Comparison of ENCODE assay signal across 24 cellular contexts in the genomic region with DNA sequence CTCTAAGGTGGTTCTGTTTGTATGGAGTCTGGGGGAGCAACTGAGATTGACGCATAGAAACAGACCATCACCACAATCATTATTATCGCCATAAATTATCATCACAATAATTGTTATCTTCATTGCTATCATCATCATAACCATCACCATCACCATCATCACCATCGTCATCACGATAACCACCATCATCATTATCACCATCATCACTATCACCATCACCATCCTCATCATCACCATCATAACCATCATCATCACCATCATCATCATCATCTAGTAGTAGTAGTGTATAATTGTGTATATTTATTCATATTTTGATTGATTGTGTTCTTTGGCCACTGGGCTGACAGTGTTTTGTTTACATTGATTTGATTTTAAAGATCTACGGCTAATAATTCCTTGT.
"Had no signal": no experiment of that assay in that cellular context is flagged by ENCODE, and none has a peak within 500 bp of the region (broad histone marks: within the 10 kb centered on the region; RNA-seq: fewer than 3 reads in every experiment).

No MANE protein-coding gene starts in this region.

- H3K27ac ChIP-seq: coronary artery, dorsolateral prefrontal cortex, esophagus muscularis mucosa, foreskin keratinocyte, gastroesophageal sphincter, heart left ventricle, hepatocyte, left lung, lower lobe of right lung had no signal

- H3K4me1 Mint-ChIP-seq: immature natural killer cell; mesothelial cell of epicardium; naive B cell; naive thymus-derived CD8-positive, alpha-beta T cell had no signal

- H2AFZ ChIP-seq: hepatocyte had no signal

- H3K27me3 Mint-ChIP-seq: naive B cell; naive thymus-derived CD8-positive, alpha-beta T cell had no signal

- H3K36me3 ChIP-seq: esophagus muscularis mucosa, gastroesophageal sphincter, heart left ventricle, left lung, lower lobe of right lung had no signal

- H3K4me3 ChIP-seq: coronary artery, dorsolateral prefrontal cortex, esophagus muscularis mucosa, gastroesophageal sphincter, heart left ventricle, hepatocyte, left lung, lower lobe of right lung, mucosa of descending colon had no signal

- H3K27ac Mint-ChIP-seq: immature natural killer cell; mesothelial cell of epicardium; naive B cell; naive thymus-derived CD8-positive, alpha-beta T cell had no signal

- H3K9me3 ChIP-seq: esophagus muscularis mucosa, gastroesophageal sphincter, left lung, lower lobe of right lung, mucosa of descending colon had no signal

- DNase-seq: dermis blood vessel endothelial cell; dorsolateral prefrontal cortex; effector CD4-positive, alpha-beta T cell; effector memory CD4-positive, alpha-beta T cell; foreskin keratinocyte; heart left ventricle; hypothalamus; immature natural killer cell; left cardiac atrium; left lung; left ventricle myocardium superior; lower lobe of right lung; mesenchymal stem cell; mucosa of descending colon; naive B cell; naive thymus-derived CD8-positive, alpha-beta T cell had no signal

- ATAC-seq: foreskin keratinocyte; gastroesophageal sphincter; heart left ventricle; left cardiac atrium; left lung; left ventricle myocardium superior; lower lobe of right lung; mucosa of descending colon; naive thymus-derived CD8-positive, alpha-beta T cell had no signal

- H3K4me3 Mint-ChIP-seq: immature natural killer cell; mesothelial cell of epicardium; naive B cell; naive thymus-derived CD8-positive, alpha-beta T cell had no signal

- H3K27me3 ChIP-seq: esophagus muscularis mucosa, foreskin keratinocyte, gastroesophageal sphincter, heart left ventricle, hepatocyte, left lung had no signal

- FAIRE-seq: endothelial cell of umbilical vein, frontal cortex, keratinocyte had no signal

- H3K4me2 ChIP-seq: hepatocyte had no signal

- H3K36me3 Mint-ChIP-seq: immature natural killer cell; naive B cell; naive thymus-derived CD8-positive, alpha-beta T cell had no signal

- H3K4me1 ChIP-seq: esophagus muscularis mucosa, foreskin keratinocyte, gastroesophageal sphincter, heart left ventricle, left lung, lower lobe of right lung had no signal

- H3K79me2 ChIP-seq: hepatocyte had no signal
